Comparison of ENCODE assay signal across 13 cellular contexts in genomic region chr11:44893250-44894216, GRCh38. TPM values are rescaled to one million over a fixed set of nuclear protein-coding genes. Genes with fewer than 3 reads are reported as not detected.
DNase-seq lines count a peak whose midpoint lies in the region; ATAC-seq and TF ChIP-seq lines count a peak whose summit lies in the region.
"Had no signal": no experiment of that assay in that cellular context is flagged by ENCODE, and none has a peak within 500 bp of the region (broad histone marks: within the 10 kb centered on the region; RNA-seq: fewer than 3 reads in every experiment).

No MANE protein-coding gene starts in this region.

- in situ Hi-C loops in GM13976 (cut with MboI; ENCODE audit: low sequenced_read_pairs, unreplicated experiment): no loop called here

- no peak overlapping the region for H3K27ac Mint-ChIP-seq in HFFc6
- H3K27ac Mint-ChIP-seq: immature natural killer cell had no signal

- peaks cover 10% of the 10 kb centered on the region for H3K4me1 ChIP-seq in right cardiac atrium (ENCODE audit: control insufficient read depth, insufficient read depth, low read length)
- H3K4me1 ChIP-seq: pancreas had no signal

- intact Hi-C loops in right cardiac atrium (cut with DNase I): loop anchor here (5.0 to 10.0 kb wide), 3 partner anchors 166 to 339 kb away; partner anchors contain the start of gene TSPAN18 (in 3 of the 4)

- H3K9me3 ChIP-seq in right cardiac atrium (ENCODE audit: control insufficient read depth, low read length): no peaks in the 10 kb centered on the region
- H3K9me3 ChIP-seq: pancreas had no signal

- peaks cover 9% of the 10 kb centered on the region for H3K4me1 Mint-ChIP-seq in HFFc6 (ENCODE audit: low read depth)
- H3K4me1 Mint-ChIP-seq: immature natural killer cell had no signal

- H3K27me3 ChIP-seq in right cardiac atrium (ENCODE audit: control insufficient read depth, insufficient read depth): no peaks in the 10 kb centered on the region
- H3K27me3 ChIP-seq: pancreas had no signal

- H3K9me3 Mint-ChIP-seq in HFFc6: no peaks in the 10 kb centered on the region
- H3K9me3 Mint-ChIP-seq: immature natural killer cell had no signal

- no peaks in the 10 kb centered on the region for H3K36me3 Mint-ChIP-seq in HFFc6 (ENCODE audit: low read depth)
- H3K36me3 Mint-ChIP-seq: immature natural killer cell had no signal

- DNase-seq in HFFc6 (no peak), amygdala (lab: John Stamatoyannopoulos, UW) (peak in 38 of 56 donors; percentile 4 to 65 (median 24)), right cardiac atrium (peak; percentile 46 to 75 (median 69)), retina (peak; percentile 60), HPDE6-E6E7 (ENCODE audit: extremely low spot score) (no peak), GM13976 (ENCODE audit: low spot score) (no peak)
- DNase-seq: effector CD8-positive, alpha-beta T cell; NCI-H526 treated with DMSO at 0.1 percent for 48 hours had no signal

- TF ChIP-seq CTCF in HFFc6 (IDR thresholded peaks at IDR 0.05): no peak
- TF ChIP-seq CTCF in GM13976 (IDR thresholded peaks at IDR 0.05; ENCODE audit: borderline replicate concordance, control extremely low read depth, extremely low read depth, insufficient read depth, missing control alignments): no peak

- H3K27ac ChIP-seq in right cardiac atrium (ENCODE audit: low read length): peak overlapping the region; percentile 73
- H3K27ac ChIP-seq: C4-2B, pancreas had no signal

- peak overlapping the region; percentile 37; the same call in 1 of the 2 replicates for H3K4me3 Mint-ChIP-seq in HFFc6
- H3K4me3 Mint-ChIP-seq: immature natural killer cell had no signal

- WGBS in right cardiac atrium: 44% methylated on average over 20 of the region's 20 CpGs

- peak; percentile 53 to 55 for ATAC-seq in right cardiac atrium
- ATAC-seq in HG02759 (IDR thresholded peaks at IDR 0.05; ENCODE audit: unreplicated experiment): no peak
- no peak for ATAC-seq in activated CD4-positive, CD25-positive, alpha-beta regulatory T cell treated with anti-CD3 and anti-CD28 coated beads, Interleukin-2, amount 50 U/mL, for 24 hours

- peaks cover 41% of the 10 kb centered on the region for H3K27me3 Mint-ChIP-seq in HFFc6 (ENCODE audit: insufficient read depth)

- no peak overlapping the region for H3K4me3 ChIP-seq in right cardiac atrium (ENCODE audit: low read length)
- H3K4me3 ChIP-seq: pancreas had no signal

RNA-seq across cellular contexts. Expression of gene TP53I11, which starts 57.1 kb away (rescaled TPM):
- total RNA-seq in HFFc6 (2021; fragmentation: NEBNext Ultra II Directional; extraction: Animal tissue kit (Norgen Biotek cat#: 25700)): 1 to 10 TPM; 1.1 to 2.9 (median 1.8) TPM
- 100 to 1,000 TPM in 1 of 4 donors, 10 to 100 TPM in 3; 50.9 to 105 (median 83.1) TPM for total RNA-seq in right cardiac atrium
- 81.2 TPM for polyA plus RNA-seq in right cardiac atrium

Comparison
In these comparisons a context has a peak if more than half of its experiments do, and no peak if none do; other contexts are left out.
1. DNase-seq: peak in amygdala (38 of 56), right cardiac atrium (3 of 3) and retina (single experiment); none in HFFc6 (single experiment), HPDE6-E6E7 (single experiment) and GM13976 (single experiment).
2. ATAC-seq: peak in right cardiac atrium (2 of 2); none in HG02759 (single experiment) and activated CD4-positive, CD25-positive, alpha-beta regulatory T cell treated with anti-CD3 and anti-CD28 coated beads, Interleukin-2, amount 50 U/mL, for 24 hours (0 of 2).
3. RNA of gene TP53I11, which starts 57.1 kb away (total RNA-seq): 50.9 to 105 TPM in right cardiac atrium; 1.1 to 2.9 TPM in HFFc6; every median in the first group is over 10 times any median in the second.